8 cellular contexts compared by ENCODE assay signal in the genomic region with DNA sequence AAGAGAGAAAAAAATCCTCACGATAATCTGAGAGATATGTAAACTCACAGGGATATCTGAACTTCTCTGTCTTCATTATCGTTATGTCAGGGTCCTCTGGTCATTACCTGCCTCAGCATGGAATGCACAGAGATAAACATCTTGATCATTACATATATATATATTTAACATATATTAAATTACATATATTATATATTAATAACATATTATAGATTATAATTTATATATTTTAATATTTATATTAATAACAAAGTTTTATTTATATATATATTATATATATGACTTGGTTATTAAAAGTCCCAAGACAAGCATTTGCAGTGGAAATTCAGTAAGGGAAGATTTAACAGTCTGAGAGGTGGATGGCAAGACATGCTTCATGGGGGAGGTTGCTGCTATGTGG.
"Had no signal": no experiment of that assay in that cellular context is flagged by ENCODE, and none has a peak within 500 bp of the region (broad histone marks: within the 10 kb centered on the region; RNA-seq: fewer than 3 reads in every experiment).

No MANE protein-coding gene starts in this region.

- DNase-seq: GDM1, GF-D8 had no signal

- FAIRE-seq: G401.6, GM12878, GM12891, GM12892, GM18507, GM19239 had no signal

- ATAC-seq: GM12878 had no signal

- H3K4me3 ChIP-seq: GM12878 had no signal
